In the genomic region with DNA sequence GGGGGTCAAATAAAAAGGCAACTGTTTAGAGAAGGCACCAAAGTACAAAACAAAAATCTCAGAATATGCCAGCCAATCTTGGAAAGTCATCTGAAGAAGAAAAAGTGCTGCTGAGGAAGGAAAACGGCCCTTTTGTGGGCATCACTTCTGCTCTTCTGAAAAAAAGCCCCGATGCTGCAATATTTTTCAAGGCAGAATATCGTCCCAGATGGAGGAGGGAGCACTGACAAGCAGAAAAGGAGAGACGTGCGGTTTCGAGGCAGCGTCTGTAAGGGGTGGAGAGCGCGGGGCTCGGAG, we compare ENCODE assay signal across 8 cellular contexts. TPM values are rescaled to one million over a fixed set of nuclear protein-coding genes. Genes with fewer than 3 reads are reported as not detected.
A peak's percentile ranks its signal among the peaks of the same experiment; 100 is the strongest.
DNase-seq lines count a peak whose midpoint lies in the region; ATAC-seq, FAIRE-seq and TF ChIP-seq lines count a peak whose summit lies in the region.

No MANE protein-coding gene starts in this region.

- peak overlapping the region; percentile 86 for H3K4me3 ChIP-seq in HUES48 (ENCODE audit: low read depth, low read length)
- H3K4me3 ChIP-seq in H1 (ENCODE audit: extremely low read depth in 1 of 4, insufficient read depth in 2 of 4, low read depth in 3 of 4, low read length in 4 of 4), result peak overlapping the region; percentile 70 to 95 (median 78)
- H3K4me3 ChIP-seq in osteoblast (ENCODE audit: insufficient read depth, low read length), result peak overlapping the region; percentile 66

- H4K91ac ChIP-seq in H1 (replicated peaks; ENCODE audit: insufficient read length, low read length), result peak overlapping the region; percentile 8

- H3K4ac ChIP-seq in H1 (replicated peaks; ENCODE audit: insufficient read length, low read depth, low read length), result no peak overlapping the region

- H2BK120ac ChIP-seq in H1 (replicated peaks; ENCODE audit: low read depth, low read length), result peak overlapping the region; percentile 50

- H3K23me2 ChIP-seq in H1 (ENCODE audit: low read depth, low read length), result peaks cover 7% of the 10 kb centered on the region; the same call in 1 of the 2 replicates

- FAIRE-seq in H1 (lab: Jason Lieb, UNC) (no peak), RCC 7860 (lab: Jason Lieb, UNC) (no peak)

- TF ChIP-seq CTCF in H1 (IDR thresholded peaks at IDR 0.05; ENCODE audit: control extremely low read depth in 1 of 3, insufficient read depth in 1 of 3, low read depth in 1 of 3, low read length in 3 of 3) (no peak), osteoblast (IDR thresholded peaks at IDR 0.05; ENCODE audit: extremely low read depth, low read depth, low read length) (no peak)

- peak overlapping the region; percentile 51 for H4K5ac ChIP-seq in H1 (ENCODE audit: insufficient read length, low read depth, low read length)

- peak overlapping the region; percentile 28; the same call in 1 of the 2 replicates for H2AFZ ChIP-seq in H1 (ENCODE audit: low read length)
- H2AFZ ChIP-seq in osteoblast (ENCODE audit: low read length), result peak overlapping the region; percentile 76

- H3K27ac ChIP-seq in HUES48 (ENCODE audit: low read depth, low read length) (no peak overlapping the region), H1 (ENCODE audit: low read depth, low read length) (no peak overlapping the region), osteoblast (ENCODE audit: low read depth, low read length) (no peak overlapping the region)

- H3K79me1 ChIP-seq in H1 (ENCODE audit: low read depth, low read length), result no peaks in the 10 kb centered on the region

- DNase-seq in H1 (ENCODE audit: low read depth in 1 of 2, low spot score in 2 of 2) (no peak), osteoblast (ENCODE audit: insufficient read length, low spot score, missing footprints) (no peak), amniotic stem cell (lab: John Stamatoyannopoulos, UW) (no peak), RCC 7860 (ENCODE audit: low spot score) (no peak), NCI-H146 (lab: John Stamatoyannopoulos, UW) (no peak), epidermal melanocyte (ENCODE audit: insufficient read length, low spot score) (no peak)

- WGBS in H1 (ENCODE audit: extremely low coverage in 1 of 2, insufficient coverage in 1 of 2, insufficient read length in 1 of 2, insufficient replicate concordance in 2 of 2, low coverage in 1 of 2, low lambda C conversion rate in 2 of 2, missing lambda C conversion rate in 1 of 2), 2 experiments, result 1% methylated on average over 10 of the region's 10 CpGs; no CpG with 5 or more reads in 1 of the 2 experiments

- H3K4me1 ChIP-seq in HUES48 (ENCODE audit: control insufficient read depth, insufficient read depth, low read length), result peaks cover 32% of the 10 kb centered on the region
- peaks cover 0 to 8% (median under 1%) of the 10 kb centered on the region in 4 experiments; a peak in 3 of 7 replicates for H3K4me1 ChIP-seq in H1 (replicated peaks in 1 of 4; ENCODE audit: control insufficient read depth in 3 of 4, insufficient read depth in 4 of 4, low read length in 3 of 4)
- no peaks in the 10 kb centered on the region for H3K4me1 ChIP-seq in osteoblast (ENCODE audit: insufficient read depth, low read length)

- peak overlapping the region; percentile 42 for H3K56ac ChIP-seq in H1 (replicated peaks; ENCODE audit: insufficient read length, low read depth, low read length)

- H2BK20ac ChIP-seq in H1 (ENCODE audit: low read length), result no peak overlapping the region

- POLR2A ChIA-PET in H1 (lab: Charles Lee; ENCODE audit: partially characterized antibody), result interaction anchor here (1.4 kb wide), 1 partner anchor 46 kb away, joined by 3 read pairs; no protein-coding TSS in a partner anchor

- no peak overlapping the region for H3K14ac ChIP-seq in H1 (ENCODE audit: insufficient read length)

- no peaks in the 10 kb centered on the region for H3K36me3 ChIP-seq in HUES48 (ENCODE audit: control insufficient read depth, insufficient read depth, low read length)
- H3K36me3 ChIP-seq in H1 (ENCODE audit: control insufficient read depth in 2 of 4, insufficient read depth in 4 of 4, low read length in 3 of 4), result no peaks in the 10 kb centered on the region
- H3K36me3 ChIP-seq in osteoblast (ENCODE audit: insufficient read depth, low read length), result no peaks in the 10 kb centered on the region

- no peak overlapping the region for H2BK15ac ChIP-seq in H1 (ENCODE audit: low read length)

- H3K27me3 ChIP-seq in HUES48 (ENCODE audit: control insufficient read depth, insufficient read depth, low read length) (peaks cover 28% of the 10 kb centered on the region), H1 (replicated peaks in 1 of 4; ENCODE audit: control insufficient read depth in 3 of 4, extremely low read depth in 1 of 4, insufficient read depth in 3 of 4, low read length in 3 of 4) (peaks cover 0 to 20% (median 10%) of the 10 kb centered on the region in 4 experiments; a peak in 4 of 7 replicates), osteoblast (ENCODE audit: insufficient read depth, low read length) (peaks cover 45% of the 10 kb centered on the region)

- no peak for TF ChIP-seq RAD21 in H1 (IDR thresholded peaks at IDR 0.05 in 1 of 2, conservative IDR thresholded peaks at IDR 0.05 in 1 of 2; ENCODE audit: low read depth in 2 of 2, low read length in 2 of 2)

- H2BK5ac ChIP-seq in H1 (ENCODE audit: low read depth, low read length), result no peak overlapping the region

- peak overlapping the region; percentile 88 to 89 for H3K4me2 ChIP-seq in H1 (ENCODE audit: insufficient read depth in 1 of 2, low read depth in 2 of 2, low read length in 2 of 2)
- peak overlapping the region; percentile 80 for H3K4me2 ChIP-seq in osteoblast (ENCODE audit: insufficient read depth, low read length)

- TF ChIP-seq POLR2A in H1 (IDR thresholded peaks at IDR 0.05; ENCODE audit: control extremely low read depth in 1 of 2, low read depth in 2 of 2, low read length in 2 of 2), result no peak

- H3K9me3 ChIP-seq in HUES48 (ENCODE audit: control insufficient read depth, insufficient read depth, low read length) (0 out of 2 replicates have a peak, but pooled peaks cover 2% of the 10 kb centered on the region), H1 (ENCODE audit: insufficient read depth in 2 of 2, low read depth in 1 of 2, low read length in 1 of 2) (peaks cover 0 to 3% of the 10 kb centered on the region in 2 experiments; a peak in 3 of 4 replicates), osteoblast (ENCODE audit: low read depth, low read length) (no peaks in the 10 kb centered on the region)

- H4K8ac ChIP-seq in H1 (ENCODE audit: extremely low read depth, insufficient read depth, low read length), result peak overlapping the region; percentile 84; the same call in 1 of the 2 replicates

- peak overlapping the region; percentile 91; the same call in 1 of the 2 replicates for H2BK12ac ChIP-seq in H1 (ENCODE audit: low read depth, low read length)

- no peak overlapping the region for H3K23ac ChIP-seq in H1 (ENCODE audit: insufficient read length)

- CTCF ChIA-PET in H1 (lab: Charles Lee; ENCODE audit: partially characterized antibody), result interaction anchor here (1.5 kb wide), 1 partner anchor 212 kb away, joined by 3 read pairs; no protein-coding TSS in a partner anchor

- peak overlapping the region; percentile 70 for H3K9ac ChIP-seq in HUES48 (ENCODE audit: low read depth, low read length)
- peak overlapping the region; percentile 35 to 80 (median 46); a peak in 6 of 7 replicates for H3K9ac ChIP-seq in H1 (replicated peaks in 1 of 4; ENCODE audit: extremely low read depth in 1 of 4, low read depth in 3 of 4, low read length in 3 of 4)

- peak overlapping the region; percentile 60 for H3K18ac ChIP-seq in H1 (ENCODE audit: extremely low read depth, low read length)

- no peak overlapping the region for H2AK5ac ChIP-seq in H1 (ENCODE audit: low read depth, low read length)

- peaks cover 0 to 2% of the 10 kb centered on the region in 2 experiments for H4K20me1 ChIP-seq in H1 (replicated peaks in 1 of 2; ENCODE audit: control insufficient read depth in 1 of 2, insufficient read depth in 2 of 2, low read length in 2 of 2)
- no peaks in the 10 kb centered on the region for H4K20me1 ChIP-seq in osteoblast (ENCODE audit: insufficient read depth, low read length)

- peak; percentile 12 for ATAC-seq in GM19438 (IDR thresholded peaks at IDR 0.05; ENCODE audit: low read depth, unreplicated experiment)

- TF ChIP-seq EP300 in H1 (IDR thresholded peaks at IDR 0.05; ENCODE audit: borderline replicate concordance in 1 of 2, low read depth in 2 of 2, low read length in 2 of 2), result no peak

- 0 out of 4 replicates have a peak, but pooled peaks cover 0 to 7% of the 10 kb centered on the region in 2 experiments for H3K79me2 ChIP-seq in H1 (ENCODE audit: control insufficient read depth in 1 of 2, insufficient read depth in 2 of 2, low read length in 2 of 2)
- H3K79me2 ChIP-seq in osteoblast (ENCODE audit: insufficient read depth, low read length), result no peaks in the 10 kb centered on the region

TF ChIP-seq in H1, 55 proteins besides CTCF, POLR2A, EP300 and RAD21 (continues in another document):
- no peak for TF ChIP-seq SRF (IDR thresholded peaks at IDR 0.05; ENCODE audit: low read depth, low read length)
- no peak for TF ChIP-seq ATF2 (IDR thresholded peaks at IDR 0.05; ENCODE audit: low read length)
- no peak for TF ChIP-seq ASH2L (IDR thresholded peaks at IDR 0.05; ENCODE audit: low read length)

RNA-seq across cellular contexts. Expression of gene ATRNL1, which starts 1.0 kb away (rescaled TPM):
- 17.6 and 18.4 TPM in 2 replicates for total RNA-seq in H1 (2021; fragmentation: NEBNext Ultra II Directional; extraction: Animal tissue kit (Norgen Biotek cat#: 25700))
- polyA plus RNA-seq in H1 (2011; rRNA removed), result 2.9 and 5.1 TPM in 2 replicates
- polyA plus RNA-seq in H1 (2011; cell fraction: cytosol; rRNA removed), result 5.8 TPM
- 3.9 TPM for polyA plus RNA-seq in H1 (2011; cell fraction: nucleus; rRNA removed)
- 4.6 to 6.0 TPM (median 5.0 TPM) in 4 replicates for polyA plus RNA-seq in H1 (2012, experiment 1 of 2)
- polyA plus RNA-seq in H1 (2012, experiment 2 of 2), result 2.0 TPM
- 6.0 TPM for polyA plus RNA-seq in H1 (2013, experiment 1 of 2)
- polyA plus RNA-seq in H1 (2013, experiment 2 of 2), result 6.0 TPM
- polyA minus RNA-seq in H1 (2011; rRNA and poly(A)+ RNA removed), result 41.0 and 57.2 TPM in 2 replicates
- 22.3 TPM for polyA minus RNA-seq in H1 (2011; cell fraction: cytosol; rRNA and poly(A)+ RNA removed)
- 122 TPM for polyA minus RNA-seq in H1 (2011; cell fraction: nucleus; rRNA and poly(A)+ RNA removed)
- total RNA-seq in osteoblast, result 1.2 and 1.4 TPM in 2 replicates
